Comparison of ENCODE assay signal across 1 cellular context in the genomic region with DNA sequence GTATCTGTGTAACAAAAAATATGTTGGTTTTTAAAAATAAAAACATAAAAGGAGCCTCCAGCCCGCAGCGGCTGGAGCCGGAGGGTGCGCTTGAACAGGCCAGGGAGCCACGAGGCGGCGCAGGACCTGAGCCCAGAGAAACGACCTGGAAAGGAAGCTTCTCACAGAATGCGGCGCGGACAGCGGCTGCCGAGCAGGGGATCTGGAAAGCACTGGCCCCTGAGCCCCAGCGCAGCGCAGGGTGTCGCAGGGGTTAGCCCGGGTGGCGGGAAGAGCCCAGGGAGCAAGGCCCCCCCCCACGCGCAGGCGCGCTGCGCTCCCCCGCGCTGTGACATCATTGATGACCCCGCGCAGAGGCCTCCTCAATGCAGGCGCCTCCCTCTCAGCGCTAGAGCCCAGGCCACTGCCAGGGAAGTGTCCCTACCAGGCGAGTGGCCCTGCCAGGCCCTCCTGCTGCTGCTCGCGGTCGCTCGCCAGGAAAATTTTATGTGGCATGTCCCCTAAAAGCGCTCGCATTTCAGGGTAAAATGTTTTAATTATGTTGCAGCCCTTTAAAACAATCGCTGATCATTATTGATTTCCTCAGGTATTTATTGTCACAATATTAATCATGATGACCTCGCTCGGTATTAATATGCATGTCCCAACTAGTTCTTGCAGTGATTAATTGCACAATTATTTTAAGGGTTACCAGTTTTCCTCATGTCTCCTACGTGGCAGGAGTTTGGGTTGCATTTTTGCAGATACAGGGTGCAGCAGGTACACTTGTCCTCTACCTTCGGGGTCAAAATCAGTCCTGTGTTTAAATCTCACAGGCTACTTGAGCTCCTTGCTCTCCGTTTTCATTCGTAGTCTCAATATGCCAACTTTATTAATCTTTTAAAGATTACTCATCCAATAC.
TF ChIP-seq lines count a peak whose summit lies in the region.

No MANE protein-coding gene starts in this region.

TF ChIP-seq in K562, 482 proteins besides CTCF, POLR2A, EP300 and RAD21 (continued from another document and continues in another):
- TF ChIP-seq, protein P1, sequence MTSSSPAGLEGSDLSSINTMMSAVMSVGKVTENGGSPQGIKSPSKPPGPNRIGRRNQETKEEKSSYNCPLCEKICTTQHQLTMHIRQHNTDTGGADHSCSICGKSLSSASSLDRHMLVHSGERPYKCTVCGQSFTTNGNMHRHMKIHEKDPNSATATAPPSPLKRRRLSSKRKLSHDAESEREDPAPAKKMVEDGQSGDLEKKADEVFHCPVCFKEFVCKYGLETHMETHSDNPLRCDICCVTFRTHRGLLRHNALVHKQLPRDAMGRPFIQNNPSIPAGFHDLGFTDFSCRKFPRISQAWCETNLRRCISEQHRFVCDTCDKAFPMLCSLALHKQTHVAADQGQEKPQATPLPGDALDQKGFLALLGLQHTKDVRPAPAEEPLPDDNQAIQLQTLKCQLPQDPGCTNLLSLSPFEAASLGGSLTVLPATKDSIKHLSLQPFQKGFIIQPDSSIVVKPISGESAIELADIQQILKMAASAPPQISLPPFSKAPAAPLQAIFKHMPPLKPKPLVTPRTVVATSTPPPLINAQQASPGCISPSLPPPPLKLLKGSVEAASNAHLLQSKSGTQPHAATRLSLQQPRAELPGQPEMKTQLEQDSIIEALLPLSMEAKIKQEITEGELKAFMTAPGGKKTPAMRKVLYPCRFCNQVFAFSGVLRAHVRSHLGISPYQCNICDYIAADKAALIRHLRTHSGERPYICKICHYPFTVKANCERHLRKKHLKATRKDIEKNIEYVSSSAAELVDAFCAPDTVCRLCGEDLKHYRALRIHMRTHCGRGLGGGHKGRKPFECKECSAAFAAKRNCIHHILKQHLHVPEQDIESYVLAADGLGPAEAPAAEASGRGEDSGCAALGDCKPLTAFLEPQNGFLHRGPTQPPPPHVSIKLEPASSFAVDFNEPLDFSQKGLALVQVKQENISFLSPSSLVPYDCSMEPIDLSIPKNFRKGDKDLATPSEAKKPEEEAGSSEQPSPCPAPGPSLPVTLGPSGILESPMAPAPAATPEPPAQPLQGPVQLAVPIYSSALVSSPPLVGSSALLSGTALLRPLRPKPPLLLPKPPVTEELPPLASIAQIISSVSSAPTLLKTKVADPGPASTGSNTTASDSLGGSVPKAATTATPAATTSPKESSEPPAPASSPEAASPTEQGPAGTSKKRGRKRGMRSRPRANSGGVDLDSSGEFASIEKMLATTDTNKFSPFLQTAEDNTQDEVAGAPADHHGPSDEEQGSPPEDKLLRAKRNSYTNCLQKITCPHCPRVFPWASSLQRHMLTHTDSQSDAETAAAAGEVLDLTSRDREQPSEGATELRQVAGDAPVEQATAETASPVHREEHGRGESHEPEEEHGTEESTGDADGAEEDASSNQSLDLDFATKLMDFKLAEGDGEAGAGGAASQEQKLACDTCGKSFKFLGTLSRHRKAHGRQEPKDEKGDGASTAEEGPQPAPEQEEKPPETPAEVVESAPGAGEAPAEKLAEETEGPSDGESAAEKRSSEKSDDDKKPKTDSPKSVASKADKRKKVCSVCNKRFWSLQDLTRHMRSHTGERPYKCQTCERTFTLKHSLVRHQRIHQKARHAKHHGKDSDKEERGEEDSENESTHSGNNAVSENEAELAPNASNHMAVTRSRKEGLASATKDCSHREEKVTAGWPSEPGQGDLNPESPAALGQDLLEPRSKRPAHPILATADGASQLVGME (CRISPR knock-in tag; IDR thresholded peaks at IDR 0.05) = no peak
- TF ChIP-seq NCOA2 (IDR thresholded peaks at IDR 0.05; ENCODE audit: partially characterized antibody in 2 of 2) (no peak), NCOA6 (IDR thresholded peaks at IDR 0.05) (no peak), MECOM (CRISPR knock-in tag; IDR thresholded peaks at IDR 0.05) (no peak), TSC22D4 (tag; IDR thresholded peaks at IDR 0.05) (no peak), RBM22 (IDR thresholded peaks at IDR 0.05; ENCODE audit: low read depth, low read length, poor library complexity, severe bottlenecking) (peak; percentile 45), SMARCA5 (IDR thresholded peaks at IDR 0.05) (no peak), BRCA1 (IDR thresholded peaks at IDR 0.05) (no peak), BRCA1 (CRISPR knock-in tag; IDR thresholded peaks at IDR 0.05) (no peak), PHTF2 (CRISPR knock-in tag; IDR thresholded peaks at IDR 0.05) (no peak), YY1 (IDR thresholded peaks at IDR 0.05; ENCODE audit: borderline replicate concordance in 1 of 3, control insufficient read depth in 1 of 3, extremely low read depth in 1 of 3, insufficient read depth in 3 of 3, insufficient read length in 1 of 3, insufficient replicate concordance in 2 of 3, low read depth in 1 of 3, low read length in 2 of 3) (peak in 1 of 3 experiments; percentile 23), CAMTA2 (CRISPR knock-in tag; conservative IDR thresholded peaks at IDR 0.05) (no peak), CEBPG (CRISPR knock-in tag; IDR thresholded peaks at IDR 0.05) (no peak), CEBPG (tag; conservative IDR thresholded peaks at IDR 0.05 in 1 of 2, IDR thresholded peaks at IDR 0.05 in 1 of 2) (no peak), ZNF354B (CRISPR knock-in tag; IDR thresholded peaks at IDR 0.05) (no peak), TAL1 (IDR thresholded peaks at IDR 0.05) (no peak), SP2 (IDR thresholded peaks at IDR 0.05; ENCODE audit: extremely low read depth, low read depth, low read length, poor library complexity, severe bottlenecking) (no peak), ZNF780A (CRISPR knock-in tag; IDR thresholded peaks at IDR 0.05) (no peak), NFIX (CRISPR knock-in tag; IDR thresholded peaks at IDR 0.05; ENCODE audit: low read depth) (no peak), JUND (IDR thresholded peaks at IDR 0.05; ENCODE audit: borderline replicate concordance, low read depth, low read length) (0 out of 2 replicates have a peak, but pooled peaks have one; percentile 24), JUND (tag; IDR thresholded peaks at IDR 0.05; ENCODE audit: borderline replicate concordance, low read depth, low read length) (no peak; the same call in 2 of the 3 replicates), FOS (IDR thresholded peaks at IDR 0.05; ENCODE audit: extremely low read depth, insufficient read length) (no peak), ZNF431 (CRISPR knock-in tag; IDR thresholded peaks at IDR 0.05) (no peak), SUPT5H (IDR thresholded peaks at IDR 0.05) (no peak), ZNF133 (CRISPR knock-in tag; IDR thresholded peaks at IDR 0.05) (no peak), KAT7 (CRISPR knock-in tag; IDR thresholded peaks at IDR 0.05; ENCODE audit: borderline replicate concordance) (no peak), NBN (IDR thresholded peaks at IDR 0.05; ENCODE audit: low read depth) (no peak), CREB1 (IDR thresholded peaks at IDR 0.05) (0 out of 2 replicates have a peak, but pooled peaks have one; percentile 41), CREB1 (CRISPR knock-in tag; IDR thresholded peaks at IDR 0.05) (no peak), FOSL1 (tag; conservative IDR thresholded peaks at IDR 0.05) (no peak)
- TF ChIP-seq, protein P2, sequence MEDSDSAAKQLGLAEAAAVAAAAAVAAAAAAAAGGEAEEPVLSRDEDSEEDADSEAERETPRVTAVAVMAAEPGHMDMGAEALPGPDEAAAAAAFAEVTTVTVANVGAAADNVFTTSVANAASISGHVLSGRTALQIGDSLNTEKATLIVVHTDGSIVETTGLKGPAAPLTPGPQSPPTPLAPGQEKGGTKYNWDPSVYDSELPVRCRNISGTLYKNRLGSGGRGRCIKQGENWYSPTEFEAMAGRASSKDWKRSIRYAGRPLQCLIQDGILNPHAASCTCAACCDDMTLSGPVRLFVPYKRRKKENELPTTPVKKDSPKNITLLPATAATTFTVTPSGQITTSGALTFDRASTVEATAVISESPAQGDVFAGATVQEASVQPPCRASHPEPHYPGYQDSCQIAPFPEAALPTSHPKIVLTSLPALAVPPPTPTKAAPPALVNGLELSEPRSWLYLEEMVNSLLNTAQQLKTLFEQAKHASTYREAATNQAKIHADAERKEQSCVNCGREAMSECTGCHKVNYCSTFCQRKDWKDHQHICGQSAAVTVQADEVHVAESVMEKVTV (CRISPR knock-in tag; IDR thresholded peaks at IDR 0.05) = no peak
- TF ChIP-seq, protein P3, sequence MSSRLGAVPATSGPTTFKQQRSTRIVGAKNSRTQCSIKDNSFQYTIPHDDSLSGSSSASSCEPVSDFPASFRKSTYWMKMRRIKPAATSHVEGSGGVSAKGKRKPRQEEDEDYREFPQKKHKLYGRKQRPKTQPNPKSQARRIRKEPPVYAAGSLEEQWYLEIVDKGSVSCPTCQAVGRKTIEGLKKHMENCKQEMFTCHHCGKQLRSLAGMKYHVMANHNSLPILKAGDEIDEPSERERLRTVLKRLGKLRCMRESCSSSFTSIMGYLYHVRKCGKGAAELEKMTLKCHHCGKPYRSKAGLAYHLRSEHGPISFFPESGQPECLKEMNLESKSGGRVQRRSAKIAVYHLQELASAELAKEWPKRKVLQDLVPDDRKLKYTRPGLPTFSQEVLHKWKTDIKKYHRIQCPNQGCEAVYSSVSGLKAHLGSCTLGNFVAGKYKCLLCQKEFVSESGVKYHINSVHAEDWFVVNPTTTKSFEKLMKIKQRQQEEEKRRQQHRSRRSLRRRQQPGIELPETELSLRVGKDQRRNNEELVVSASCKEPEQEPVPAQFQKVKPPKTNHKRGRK (tag; IDR thresholded peaks at IDR 0.05) = no peak
- TF ChIP-seq, protein P4, sequence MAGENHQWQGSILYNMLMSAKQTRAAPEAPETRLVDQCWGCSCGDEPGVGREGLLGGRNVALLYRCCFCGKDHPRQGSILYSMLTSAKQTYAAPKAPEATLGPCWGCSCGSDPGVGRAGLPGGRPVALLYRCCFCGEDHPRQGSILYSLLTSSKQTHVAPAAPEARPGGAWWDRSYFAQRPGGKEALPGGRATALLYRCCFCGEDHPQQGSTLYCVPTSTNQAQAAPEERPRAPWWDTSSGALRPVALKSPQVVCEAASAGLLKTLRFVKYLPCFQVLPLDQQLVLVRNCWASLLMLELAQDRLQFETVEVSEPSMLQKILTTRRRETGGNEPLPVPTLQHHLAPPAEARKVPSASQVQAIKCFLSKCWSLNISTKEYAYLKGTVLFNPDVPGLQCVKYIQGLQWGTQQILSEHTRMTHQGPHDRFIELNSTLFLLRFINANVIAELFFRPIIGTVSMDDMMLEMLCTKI (IDR thresholded peaks at IDR 0.05; ENCODE audit: partially characterized antibody) = no peak
- TF ChIP-seq, protein P5, sequence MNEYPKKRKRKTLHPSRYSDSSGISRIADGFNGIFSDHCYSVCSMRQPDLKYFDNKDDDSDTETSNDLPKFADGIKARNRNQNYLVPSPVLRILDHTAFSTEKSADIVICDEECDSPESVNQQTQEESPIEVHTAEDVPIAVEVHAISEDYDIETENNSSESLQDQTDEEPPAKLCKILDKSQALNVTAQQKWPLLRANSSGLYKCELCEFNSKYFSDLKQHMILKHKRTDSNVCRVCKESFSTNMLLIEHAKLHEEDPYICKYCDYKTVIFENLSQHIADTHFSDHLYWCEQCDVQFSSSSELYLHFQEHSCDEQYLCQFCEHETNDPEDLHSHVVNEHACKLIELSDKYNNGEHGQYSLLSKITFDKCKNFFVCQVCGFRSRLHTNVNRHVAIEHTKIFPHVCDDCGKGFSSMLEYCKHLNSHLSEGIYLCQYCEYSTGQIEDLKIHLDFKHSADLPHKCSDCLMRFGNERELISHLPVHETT (CRISPR knock-in tag; conservative IDR thresholded peaks at IDR 0.05 in 1 of 2, IDR thresholded peaks at IDR 0.05 in 1 of 2) = no peak
- TF ChIP-seq, protein P6, sequence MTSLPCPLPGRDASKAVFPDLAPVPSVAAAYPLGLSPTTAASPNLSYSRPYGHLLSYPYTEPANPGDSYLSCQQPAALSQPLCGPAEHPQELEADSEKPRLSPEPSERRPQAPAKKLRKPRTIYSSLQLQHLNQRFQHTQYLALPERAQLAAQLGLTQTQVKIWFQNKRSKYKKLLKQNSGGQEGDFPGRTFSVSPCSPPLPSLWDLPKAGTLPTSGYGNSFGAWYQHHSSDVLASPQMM (CRISPR knock-in tag; IDR thresholded peaks at IDR 0.05) = no peak
- TF ChIP-seq, protein P7, sequence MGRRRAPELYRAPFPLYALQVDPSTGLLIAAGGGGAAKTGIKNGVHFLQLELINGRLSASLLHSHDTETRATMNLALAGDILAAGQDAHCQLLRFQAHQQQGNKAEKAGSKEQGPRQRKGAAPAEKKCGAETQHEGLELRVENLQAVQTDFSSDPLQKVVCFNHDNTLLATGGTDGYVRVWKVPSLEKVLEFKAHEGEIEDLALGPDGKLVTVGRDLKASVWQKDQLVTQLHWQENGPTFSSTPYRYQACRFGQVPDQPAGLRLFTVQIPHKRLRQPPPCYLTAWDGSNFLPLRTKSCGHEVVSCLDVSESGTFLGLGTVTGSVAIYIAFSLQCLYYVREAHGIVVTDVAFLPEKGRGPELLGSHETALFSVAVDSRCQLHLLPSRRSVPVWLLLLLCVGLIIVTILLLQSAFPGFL (CRISPR knock-in tag; IDR thresholded peaks at IDR 0.05) = no peak
- TF ChIP-seq, protein P8, sequence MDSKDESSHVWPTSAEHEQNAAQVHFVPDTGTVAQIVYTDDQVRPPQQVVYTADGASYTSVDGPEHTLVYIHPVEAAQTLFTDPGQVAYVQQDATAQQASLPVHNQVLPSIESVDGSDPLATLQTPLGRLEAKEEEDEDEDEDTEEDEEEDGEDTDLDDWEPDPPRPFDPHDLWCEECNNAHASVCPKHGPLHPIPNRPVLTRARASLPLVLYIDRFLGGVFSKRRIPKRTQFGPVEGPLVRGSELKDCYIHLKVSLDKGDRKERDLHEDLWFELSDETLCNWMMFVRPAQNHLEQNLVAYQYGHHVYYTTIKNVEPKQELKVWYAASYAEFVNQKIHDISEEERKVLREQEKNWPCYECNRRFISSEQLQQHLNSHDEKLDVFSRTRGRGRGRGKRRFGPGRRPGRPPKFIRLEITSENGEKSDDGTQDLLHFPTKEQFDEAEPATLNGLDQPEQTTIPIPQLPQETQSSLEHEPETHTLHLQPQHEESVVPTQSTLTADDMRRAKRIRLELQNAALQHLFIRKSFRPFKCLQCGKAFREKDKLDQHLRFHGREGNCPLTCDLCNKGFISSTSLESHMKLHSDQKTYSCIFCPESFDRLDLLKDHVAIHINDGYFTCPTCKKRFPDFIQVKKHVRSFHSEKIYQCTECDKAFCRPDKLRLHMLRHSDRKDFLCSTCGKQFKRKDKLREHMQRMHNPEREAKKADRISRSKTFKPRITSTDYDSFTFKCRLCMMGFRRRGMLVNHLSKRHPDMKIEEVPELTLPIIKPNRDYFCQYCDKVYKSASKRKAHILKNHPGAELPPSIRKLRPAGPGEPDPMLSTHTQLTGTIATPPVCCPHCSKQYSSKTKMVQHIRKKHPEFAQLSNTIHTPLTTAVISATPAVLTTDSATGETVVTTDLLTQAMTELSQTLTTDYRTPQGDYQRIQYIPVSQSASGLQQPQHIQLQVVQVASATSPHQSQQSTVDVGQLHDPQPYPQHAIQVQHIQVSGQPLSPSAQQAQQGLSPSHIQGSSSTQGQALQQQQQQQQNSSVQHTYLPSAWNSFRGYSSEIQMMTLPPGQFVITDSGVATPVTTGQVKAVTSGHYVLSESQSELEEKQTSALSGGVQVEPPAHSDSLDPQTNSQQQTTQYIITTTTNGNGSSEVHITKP (IDR thresholded peaks at IDR 0.05; ENCODE audit: partially characterized antibody) = no peak
- TF ChIP-seq, protein P9, sequence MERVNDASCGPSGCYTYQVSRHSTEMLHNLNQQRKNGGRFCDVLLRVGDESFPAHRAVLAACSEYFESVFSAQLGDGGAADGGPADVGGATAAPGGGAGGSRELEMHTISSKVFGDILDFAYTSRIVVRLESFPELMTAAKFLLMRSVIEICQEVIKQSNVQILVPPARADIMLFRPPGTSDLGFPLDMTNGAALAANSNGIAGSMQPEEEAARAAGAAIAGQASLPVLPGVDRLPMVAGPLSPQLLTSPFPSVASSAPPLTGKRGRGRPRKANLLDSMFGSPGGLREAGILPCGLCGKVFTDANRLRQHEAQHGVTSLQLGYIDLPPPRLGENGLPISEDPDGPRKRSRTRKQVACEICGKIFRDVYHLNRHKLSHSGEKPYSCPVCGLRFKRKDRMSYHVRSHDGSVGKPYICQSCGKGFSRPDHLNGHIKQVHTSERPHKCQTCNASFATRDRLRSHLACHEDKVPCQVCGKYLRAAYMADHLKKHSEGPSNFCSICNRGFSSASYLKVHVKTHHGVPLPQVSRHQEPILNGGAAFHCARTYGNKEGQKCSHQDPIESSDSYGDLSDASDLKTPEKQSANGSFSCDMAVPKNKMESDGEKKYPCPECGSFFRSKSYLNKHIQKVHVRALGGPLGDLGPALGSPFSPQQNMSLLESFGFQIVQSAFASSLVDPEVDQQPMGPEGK (CRISPR knock-in tag; IDR thresholded peaks at IDR 0.05; ENCODE audit: borderline replicate concordance) = no peak
